In genomic region chr2:131492015-131492417, GRCh38 we compare ENCODE assay signal across 8 cellular contexts. TPM values are rescaled to one million over a fixed set of nuclear protein-coding genes. Genes with fewer than 3 reads are reported as not detected.
A peak's percentile ranks its signal among the peaks of the same experiment; 100 is the strongest.
DNase-seq lines count a peak whose midpoint lies in the region; ATAC-seq and TF ChIP-seq lines count a peak whose summit lies in the region.
"Not testable (repeated sequence)": the region's sequence is repeated elsewhere in the genome, so short reads cannot be mapped to it uniquely, and the experiment has no call there.

MZT2A (minus strand) TSS chr2:131492397; CDS start chr2:131492376, 21 bp downstream.

- ATAC-seq in GM21526 (IDR thresholded peaks at IDR 0.05; ENCODE audit: low FRiP score, unreplicated experiment) (peak; percentile 7), HG03342 (IDR thresholded peaks at IDR 0.05; ENCODE audit: unreplicated experiment) (peak; percentile 17), naive B cell (ENCODE audit: low read depth in 2 of 2) (peak in 1 of 2 donors; percentile 5)
- ATAC-seq in Right ventricle myocardium inferior = not testable (repeated sequence)

- peaks cover 36% of the 10 kb centered on the region for H3K4me1 ChIP-seq in DOHH2 (ENCODE audit: control insufficient read depth, low read length)
- peaks cover 6 to 15% of the 10 kb centered on the region in 2 experiments; a peak in 2 of 4 replicates for H3K4me1 ChIP-seq in SK-N-SH (ENCODE audit: control insufficient read depth in 1 of 2, insufficient read depth in 2 of 2, low read depth in 1 of 2, low read length in 1 of 2)
- peaks cover 0 to 32% (median 19%) of the 10 kb centered on the region in 5 donors for H3K4me1 ChIP-seq in subcutaneous abdominal adipose tissue (ENCODE audit: control insufficient read depth in 5 of 5, insufficient read depth in 5 of 5, low read length in 5 of 5)

- TF ChIP-seq RAD21 in SK-N-SH (IDR thresholded peaks at IDR 0.05; ENCODE audit: low read length) = not testable (repeated sequence)

- intact Hi-C loops in Right ventricle myocardium inferior (cut with DNase I) = not testable (repeated sequence)

- CTCF ChIA-PET in SK-N-SH (lab: Yijun Ruan, JAX) = interaction anchor here (0.6 to 5.1 kb wide), 20 partner anchors 11 to 349 kb away, joined by 3 to 36 read pairs (median 4); partner anchors contain the start of gene CCDC74A

- peak within 1 kb of the TSS; percentile 83 for H2AFZ ChIP-seq in SK-N-SH (ENCODE audit: low read depth)

- H3K27me3 Mint-ChIP-seq in brain, naive B cell: not testable (repeated sequence)

- peak within 1 kb of the TSS; percentile 93 for H3K9ac ChIP-seq in SK-N-SH
- H3K9ac ChIP-seq in subcutaneous abdominal adipose tissue (ENCODE audit: low read length in 5 of 5) = peak within 1 kb of the TSS; percentile 73 to 94 (median 91)

- H3K4me1 Mint-ChIP-seq in brain (peaks cover 44% of the 10 kb centered on the region), naive B cell (peaks cover 17 to 43% (median 34%) of the 10 kb centered on the region in 3 donors)

- peaks cover 11% of the 10 kb centered on the region for H3K36me3 Mint-ChIP-seq in brain
- not testable (repeated sequence) for H3K36me3 Mint-ChIP-seq in naive B cell

- TF ChIP-seq CTCF in DOHH2 (IDR thresholded peaks at IDR 0.05; ENCODE audit: low read depth, low read length, poor library complexity, severe bottlenecking); SK-N-SH (IDR thresholded peaks at IDR 0.05); brain (conservative IDR thresholded peaks at IDR 0.05): not testable (repeated sequence)

- not testable (repeated sequence) for H3K9me3 Mint-ChIP-seq in brain, naive B cell

- DNase-seq in SK-N-SH = peak; percentile 75
- DNase-seq in Right ventricle myocardium inferior (ENCODE audit: missing footprints) = peak; percentile 77
- not testable (repeated sequence) for DNase-seq in naive B cell

- 0% methylated on average over 6 of the region's 53 CpGs for WGBS in SK-N-SH (ENCODE audit: low lambda C conversion rate)

- peak within 1 kb of the TSS; percentile 97 to 99 (median 98) for H3K4me3 Mint-ChIP-seq in brain
- H3K4me3 Mint-ChIP-seq in naive B cell = peak within 1 kb of the TSS; percentile 89 to 97 (median 94)

- TF ChIP-seq EP300 in SK-N-SH (IDR thresholded peaks at IDR 0.05; ENCODE audit: borderline replicate concordance in 1 of 2, low read depth in 1 of 2, low read length in 1 of 2) = not testable (repeated sequence)

- H3K36me3 ChIP-seq in DOHH2 (ENCODE audit: control insufficient read depth, low read length) = peaks cover 66% of the 10 kb centered on the region
- not testable (repeated sequence) for H3K36me3 ChIP-seq in SK-N-SH (replicated peaks in 1 of 2; ENCODE audit: control insufficient read depth in 1 of 2, insufficient read depth in 2 of 2, low read length in 1 of 2); subcutaneous abdominal adipose tissue (ENCODE audit: control insufficient read depth in 5 of 5, insufficient read depth in 5 of 5, low read length in 5 of 5)

- H3K4me2 ChIP-seq in DOHH2 (ENCODE audit: low read length) = peak within 1 kb of the TSS; percentile 73
- peak within 1 kb of the TSS; percentile 82 for H3K4me2 ChIP-seq in SK-N-SH

- not testable (repeated sequence) for H3K27me3 ChIP-seq in DOHH2 (ENCODE audit: control insufficient read depth, low read length); SK-N-SH (ENCODE audit: insufficient read depth); subcutaneous abdominal adipose tissue (ENCODE audit: control insufficient read depth in 5 of 5, insufficient read depth in 4 of 5, low read length in 5 of 5)

- peak within 1 kb of the TSS; percentile 75 for H3K27ac ChIP-seq in DOHH2 (ENCODE audit: low read depth, low read length)
- peak within 1 kb of the TSS; percentile 74 to 91 for H3K27ac ChIP-seq in SK-N-SH (ENCODE audit: low read depth in 2 of 2, low read length in 1 of 2)
- peak within 1 kb of the TSS; percentile 72 for H3K27ac ChIP-seq in subcutaneous abdominal adipose tissue (ENCODE audit: low read depth, low read length)

- H4K20me1 ChIP-seq in DOHH2 (ENCODE audit: control insufficient read depth, insufficient read depth, low read depth, low read length); SK-N-SH (ENCODE audit: insufficient read depth): not testable (repeated sequence)

- peak within 1 kb of the TSS; percentile 90 for H3K4me3 ChIP-seq in DOHH2 (ENCODE audit: low read length)
- peak within 1 kb of the TSS; percentile 83 to 91 for H3K4me3 ChIP-seq in SK-N-SH (ENCODE audit: low read depth in 2 of 2, low read length in 1 of 2)
- H3K4me3 ChIP-seq in subcutaneous abdominal adipose tissue (ENCODE audit: low read depth in 1 of 5, low read length in 5 of 5) = peak within 1 kb of the TSS; percentile 87 to 95 (median 90)

- H3K9me2 ChIP-seq in DOHH2 (replicated peaks; ENCODE audit: control insufficient read depth, low read length); SK-N-SH: not testable (repeated sequence)

- H3K9me3 ChIP-seq in DOHH2 (ENCODE audit: control insufficient read depth, insufficient read depth, low read length); SK-N-SH; subcutaneous abdominal adipose tissue (ENCODE audit: control insufficient read depth in 5 of 5, low read length in 5 of 5): not testable (repeated sequence)

- H3K27ac Mint-ChIP-seq in brain (peak within 1 kb of the TSS; percentile 94 to 98 (median 96)), naive B cell (peak within 1 kb of the TSS; percentile 91 to 99 (median 98))

- not testable (repeated sequence) for H3F3A ChIP-seq in DOHH2 (ENCODE audit: control insufficient read depth, insufficient read depth); SK-N-SH (replicated peaks; ENCODE audit: insufficient read depth)

- POLR2A ChIA-PET in SK-N-SH (lab: Yijun Ruan, JAX) = interaction anchor here (0.6 kb wide), 1 partner anchor 45 kb away, joined by 3 read pairs; no protein-coding TSS in a partner anchor

- H3K79me2 ChIP-seq in DOHH2 (ENCODE audit: control insufficient read depth, low read length) (peaks cover 98% of the 10 kb centered on the region), SK-N-SH (ENCODE audit: insufficient read depth) (peaks cover 56% of the 10 kb centered on the region)

RNA-seq across cellular contexts. Expression of gene MZT2A, which starts in this region (rescaled TPM):
- 48.0 and 61.9 TPM in 2 replicates for polyA plus RNA-seq in SK-N-SH (2012; rRNA removed)
- 58.0 and 60.3 TPM in 2 replicates for polyA plus RNA-seq in SK-N-SH (2012; cell fraction: cytosol; rRNA removed)
- 20.2 and 24.6 TPM in 2 replicates for polyA plus RNA-seq in SK-N-SH (2012; cell fraction: nucleus; rRNA removed)
- polyA plus RNA-seq in brain (ENCODE audit: insufficient read depth, low read depth, low replicate concordance) = 191 TPM
- total RNA-seq in Right ventricle myocardium inferior = 401 TPM
- polyA plus RNA-seq in naive B cell (ENCODE audit: low read depth in 6 of 6) = 100 to 1,000 TPM in 2 of 6 donors, 10 to 100 TPM in 4; 48.5 to 108 (median 82.3) TPM
